Comparison of ENCODE assay signal across 1 cellular context in the genomic region with DNA sequence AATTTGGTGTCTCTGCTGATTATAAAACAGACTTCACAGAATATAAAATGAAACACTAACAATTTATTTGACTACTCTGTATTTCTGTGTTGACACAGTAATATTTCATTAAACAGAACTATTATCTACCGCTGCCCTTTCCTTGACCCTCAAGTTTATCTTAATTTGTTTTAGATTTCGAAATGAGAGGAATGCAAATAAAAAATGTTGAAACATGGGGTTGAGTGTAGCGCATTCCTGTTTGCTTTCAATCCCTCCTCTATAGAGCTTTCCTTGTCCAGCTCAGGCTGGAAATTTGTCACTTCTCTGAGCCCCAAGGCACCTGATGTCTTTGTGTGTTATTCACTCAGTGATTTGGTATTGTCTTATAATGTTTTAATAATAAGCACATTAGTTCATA.
A peak's percentile ranks its signal among the peaks of the same experiment; 100 is the strongest.
TF ChIP-seq lines count a peak whose summit lies in the region.

No MANE protein-coding gene starts in this region.

TF ChIP-seq in HepG2, 621 proteins besides CTCF, POLR2A, EP300 and RAD21 (continued from another document and continues in another):
- TF ChIP-seq NONO (IDR thresholded peaks at IDR 0.05) (no peak), NONO (CRISPR knock-in tag; conservative IDR thresholded peaks at IDR 0.05) (peak; percentile 65; the same call in 1 of the 2 replicates), XRCC5 (optimal IDR thresholded peaks at IDR 0.05; ENCODE audit: low read length) (no peak), ZNF7 (CRISPR knock-in tag; IDR thresholded peaks at IDR 0.05) (no peak), ZNF549 (CRISPR knock-in tag; IDR thresholded peaks at IDR 0.05) (no peak), SOX5 (CRISPR knock-in tag; IDR thresholded peaks at IDR 0.05; ENCODE audit: borderline replicate concordance) (peak; percentile 97), ZFP82 (CRISPR knock-in tag; IDR thresholded peaks at IDR 0.05; ENCODE audit: borderline replicate concordance) (no peak), ZNF652 (CRISPR knock-in tag; IDR thresholded peaks at IDR 0.05; ENCODE audit: borderline replicate concordance, low read depth) (peak; percentile 30; the same call in 1 of the 2 replicates), ZSCAN25 (CRISPR knock-in tag; IDR thresholded peaks at IDR 0.05) (no peak), RXRB (CRISPR knock-in tag; IDR thresholded peaks at IDR 0.05; ENCODE audit: borderline replicate concordance) (peak; percentile 91), ETV5 (CRISPR knock-in tag; IDR thresholded peaks at IDR 0.05; ENCODE audit: borderline replicate concordance) (no peak; the same call in 1 of the 2 replicates), ZNF556 (CRISPR knock-in tag; IDR thresholded peaks at IDR 0.05; ENCODE audit: borderline replicate concordance) (no peak), ZNF563 (CRISPR knock-in tag; IDR thresholded peaks at IDR 0.05) (no peak), HDAC6 (IDR thresholded peaks at IDR 0.05; ENCODE audit: low read depth, low read length) (no peak), NR2F1 (CRISPR knock-in tag; IDR thresholded peaks at IDR 0.05) (peak; percentile 98 to 99), SATB2 (CRISPR knock-in tag; IDR thresholded peaks at IDR 0.05) (peak; percentile 88; the same call in 1 of the 2 replicates), IKZF1 (IDR thresholded peaks at IDR 0.05) (no peak)
- TF ChIP-seq, protein P1, sequence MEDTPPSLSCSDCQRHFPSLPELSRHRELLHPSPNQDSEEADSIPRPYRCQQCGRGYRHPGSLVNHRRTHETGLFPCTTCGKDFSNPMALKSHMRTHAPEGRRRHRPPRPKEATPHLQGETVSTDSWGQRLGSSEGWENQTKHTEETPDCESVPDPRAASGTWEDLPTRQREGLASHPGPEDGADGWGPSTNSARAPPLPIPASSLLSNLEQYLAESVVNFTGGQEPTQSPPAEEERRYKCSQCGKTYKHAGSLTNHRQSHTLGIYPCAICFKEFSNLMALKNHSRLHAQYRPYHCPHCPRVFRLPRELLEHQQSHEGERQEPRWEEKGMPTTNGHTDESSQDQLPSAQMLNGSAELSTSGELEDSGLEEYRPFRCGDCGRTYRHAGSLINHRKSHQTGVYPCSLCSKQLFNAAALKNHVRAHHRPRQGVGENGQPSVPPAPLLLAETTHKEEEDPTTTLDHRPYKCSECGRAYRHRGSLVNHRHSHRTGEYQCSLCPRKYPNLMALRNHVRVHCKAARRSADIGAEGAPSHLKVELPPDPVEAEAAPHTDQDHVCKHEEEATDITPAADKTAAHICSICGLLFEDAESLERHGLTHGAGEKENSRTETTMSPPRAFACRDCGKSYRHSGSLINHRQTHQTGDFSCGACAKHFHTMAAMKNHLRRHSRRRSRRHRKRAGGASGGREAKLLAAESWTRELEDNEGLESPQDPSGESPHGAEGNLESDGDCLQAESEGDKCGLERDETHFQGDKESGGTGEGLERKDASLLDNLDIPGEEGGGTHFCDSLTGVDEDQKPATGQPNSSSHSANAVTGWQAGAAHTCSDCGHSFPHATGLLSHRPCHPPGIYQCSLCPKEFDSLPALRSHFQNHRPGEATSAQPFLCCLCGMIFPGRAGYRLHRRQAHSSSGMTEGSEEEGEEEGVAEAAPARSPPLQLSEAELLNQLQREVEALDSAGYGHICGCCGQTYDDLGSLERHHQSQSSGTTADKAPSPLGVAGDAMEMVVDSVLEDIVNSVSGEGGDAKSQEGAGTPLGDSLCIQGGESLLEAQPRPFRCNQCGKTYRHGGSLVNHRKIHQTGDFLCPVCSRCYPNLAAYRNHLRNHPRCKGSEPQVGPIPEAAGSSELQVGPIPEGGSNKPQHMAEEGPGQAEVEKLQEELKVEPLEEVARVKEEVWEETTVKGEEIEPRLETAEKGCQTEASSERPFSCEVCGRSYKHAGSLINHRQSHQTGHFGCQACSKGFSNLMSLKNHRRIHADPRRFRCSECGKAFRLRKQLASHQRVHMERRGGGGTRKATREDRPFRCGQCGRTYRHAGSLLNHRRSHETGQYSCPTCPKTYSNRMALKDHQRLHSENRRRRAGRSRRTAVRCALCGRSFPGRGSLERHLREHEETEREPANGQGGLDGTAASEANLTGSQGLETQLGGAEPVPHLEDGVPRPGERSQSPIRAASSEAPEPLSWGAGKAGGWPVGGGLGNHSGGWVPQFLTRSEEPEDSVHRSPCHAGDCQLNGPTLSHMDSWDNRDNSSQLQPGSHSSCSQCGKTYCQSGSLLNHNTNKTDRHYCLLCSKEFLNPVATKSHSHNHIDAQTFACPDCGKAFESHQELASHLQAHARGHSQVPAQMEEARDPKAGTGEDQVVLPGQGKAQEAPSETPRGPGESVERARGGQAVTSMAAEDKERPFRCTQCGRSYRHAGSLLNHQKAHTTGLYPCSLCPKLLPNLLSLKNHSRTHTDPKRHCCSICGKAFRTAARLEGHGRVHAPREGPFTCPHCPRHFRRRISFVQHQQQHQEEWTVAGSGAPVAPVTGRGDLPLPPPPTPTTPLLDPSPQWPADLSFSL (CRISPR knock-in tag; IDR thresholded peaks at IDR 0.05) = no peak
- TF ChIP-seq, protein P2, sequence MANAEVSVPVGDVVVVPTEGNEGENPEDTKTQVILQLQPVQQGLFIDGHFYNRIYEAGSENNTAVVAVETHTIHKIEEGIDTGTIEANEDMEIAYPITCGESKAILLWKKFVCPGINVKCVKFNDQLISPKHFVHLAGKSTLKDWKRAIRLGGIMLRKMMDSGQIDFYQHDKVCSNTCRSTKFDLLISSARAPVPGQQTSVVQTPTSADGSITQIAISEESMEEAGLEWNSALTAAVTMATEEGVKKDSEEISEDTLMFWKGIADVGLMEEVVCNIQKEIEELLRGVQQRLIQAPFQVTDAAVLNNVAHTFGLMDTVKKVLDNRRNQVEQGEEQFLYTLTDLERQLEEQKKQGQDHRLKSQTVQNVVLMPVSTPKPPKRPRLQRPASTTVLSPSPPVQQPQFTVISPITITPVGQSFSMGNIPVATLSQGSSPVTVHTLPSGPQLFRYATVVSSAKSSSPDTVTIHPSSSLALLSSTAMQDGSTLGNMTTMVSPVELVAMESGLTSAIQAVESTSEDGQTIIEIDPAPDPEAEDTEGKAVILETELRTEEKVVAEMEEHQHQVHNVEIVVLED (CRISPR knock-in tag; IDR thresholded peaks at IDR 0.05; ENCODE audit: borderline replicate concordance) = no peak
- TF ChIP-seq, protein P3, sequence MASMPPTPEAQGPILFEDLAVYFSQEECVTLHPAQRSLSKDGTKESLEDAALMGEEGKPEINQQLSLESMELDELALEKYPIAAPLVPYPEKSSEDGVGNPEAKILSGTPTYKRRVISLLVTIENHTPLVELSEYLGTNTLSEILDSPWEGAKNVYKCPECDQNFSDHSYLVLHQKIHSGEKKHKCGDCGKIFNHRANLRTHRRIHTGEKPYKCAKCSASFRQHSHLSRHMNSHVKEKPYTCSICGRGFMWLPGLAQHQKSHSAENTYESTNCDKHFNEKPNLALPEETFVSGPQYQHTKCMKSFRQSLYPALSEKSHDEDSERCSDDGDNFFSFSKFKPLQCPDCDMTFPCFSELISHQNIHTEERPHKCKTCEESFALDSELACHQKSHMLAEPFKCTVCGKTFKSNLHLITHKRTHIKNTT (CRISPR knock-in tag; IDR thresholded peaks at IDR 0.05) = no peak
- TF ChIP-seq, protein P4, sequence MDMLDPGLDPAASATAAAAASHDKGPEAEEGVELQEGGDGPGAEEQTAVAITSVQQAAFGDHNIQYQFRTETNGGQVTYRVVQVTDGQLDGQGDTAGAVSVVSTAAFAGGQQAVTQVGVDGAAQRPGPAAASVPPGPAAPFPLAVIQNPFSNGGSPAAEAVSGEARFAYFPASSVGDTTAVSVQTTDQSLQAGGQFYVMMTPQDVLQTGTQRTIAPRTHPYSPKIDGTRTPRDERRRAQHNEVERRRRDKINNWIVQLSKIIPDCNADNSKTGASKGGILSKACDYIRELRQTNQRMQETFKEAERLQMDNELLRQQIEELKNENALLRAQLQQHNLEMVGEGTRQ (IDR thresholded peaks at IDR 0.05; ENCODE audit: low read depth, low read length) = no peak
- TF ChIP-seq, protein P4 (CRISPR knock-in tag; IDR thresholded peaks at IDR 0.05; ENCODE audit: borderline replicate concordance) = no peak
- TF ChIP-seq, protein P5, sequence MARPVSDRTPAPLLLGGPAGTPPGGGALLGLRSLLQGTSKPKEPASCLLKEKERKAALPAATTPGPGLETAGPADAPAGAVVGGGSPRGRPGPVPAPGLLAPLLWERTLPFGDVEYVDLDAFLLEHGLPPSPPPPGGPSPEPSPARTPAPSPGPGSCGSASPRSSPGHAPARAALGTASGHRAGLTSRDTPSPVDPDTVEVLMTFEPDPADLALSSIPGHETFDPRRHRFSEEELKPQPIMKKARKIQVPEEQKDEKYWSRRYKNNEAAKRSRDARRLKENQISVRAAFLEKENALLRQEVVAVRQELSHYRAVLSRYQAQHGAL (CRISPR knock-in tag; IDR thresholded peaks at IDR 0.05; ENCODE audit: not compliant biosample characterization) = no peak
- TF ChIP-seq, protein P6, sequence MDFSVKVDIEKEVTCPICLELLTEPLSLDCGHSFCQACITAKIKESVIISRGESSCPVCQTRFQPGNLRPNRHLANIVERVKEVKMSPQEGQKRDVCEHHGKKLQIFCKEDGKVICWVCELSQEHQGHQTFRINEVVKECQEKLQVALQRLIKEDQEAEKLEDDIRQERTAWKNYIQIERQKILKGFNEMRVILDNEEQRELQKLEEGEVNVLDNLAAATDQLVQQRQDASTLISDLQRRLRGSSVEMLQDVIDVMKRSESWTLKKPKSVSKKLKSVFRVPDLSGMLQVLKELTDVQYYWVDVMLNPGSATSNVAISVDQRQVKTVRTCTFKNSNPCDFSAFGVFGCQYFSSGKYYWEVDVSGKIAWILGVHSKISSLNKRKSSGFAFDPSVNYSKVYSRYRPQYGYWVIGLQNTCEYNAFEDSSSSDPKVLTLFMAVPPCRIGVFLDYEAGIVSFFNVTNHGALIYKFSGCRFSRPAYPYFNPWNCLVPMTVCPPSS (IDR thresholded peaks at IDR 0.05) = no peak
- TF ChIP-seq, protein P7, sequence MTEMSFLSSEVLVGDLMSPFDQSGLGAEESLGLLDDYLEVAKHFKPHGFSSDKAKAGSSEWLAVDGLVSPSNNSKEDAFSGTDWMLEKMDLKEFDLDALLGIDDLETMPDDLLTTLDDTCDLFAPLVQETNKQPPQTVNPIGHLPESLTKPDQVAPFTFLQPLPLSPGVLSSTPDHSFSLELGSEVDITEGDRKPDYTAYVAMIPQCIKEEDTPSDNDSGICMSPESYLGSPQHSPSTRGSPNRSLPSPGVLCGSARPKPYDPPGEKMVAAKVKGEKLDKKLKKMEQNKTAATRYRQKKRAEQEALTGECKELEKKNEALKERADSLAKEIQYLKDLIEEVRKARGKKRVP (CRISPR knock-in tag; IDR thresholded peaks at IDR 0.05) = peak in 1 of 2 experiments; percentile 77; a peak in 2 of 4 replicates
- TF ChIP-seq, protein P8, sequence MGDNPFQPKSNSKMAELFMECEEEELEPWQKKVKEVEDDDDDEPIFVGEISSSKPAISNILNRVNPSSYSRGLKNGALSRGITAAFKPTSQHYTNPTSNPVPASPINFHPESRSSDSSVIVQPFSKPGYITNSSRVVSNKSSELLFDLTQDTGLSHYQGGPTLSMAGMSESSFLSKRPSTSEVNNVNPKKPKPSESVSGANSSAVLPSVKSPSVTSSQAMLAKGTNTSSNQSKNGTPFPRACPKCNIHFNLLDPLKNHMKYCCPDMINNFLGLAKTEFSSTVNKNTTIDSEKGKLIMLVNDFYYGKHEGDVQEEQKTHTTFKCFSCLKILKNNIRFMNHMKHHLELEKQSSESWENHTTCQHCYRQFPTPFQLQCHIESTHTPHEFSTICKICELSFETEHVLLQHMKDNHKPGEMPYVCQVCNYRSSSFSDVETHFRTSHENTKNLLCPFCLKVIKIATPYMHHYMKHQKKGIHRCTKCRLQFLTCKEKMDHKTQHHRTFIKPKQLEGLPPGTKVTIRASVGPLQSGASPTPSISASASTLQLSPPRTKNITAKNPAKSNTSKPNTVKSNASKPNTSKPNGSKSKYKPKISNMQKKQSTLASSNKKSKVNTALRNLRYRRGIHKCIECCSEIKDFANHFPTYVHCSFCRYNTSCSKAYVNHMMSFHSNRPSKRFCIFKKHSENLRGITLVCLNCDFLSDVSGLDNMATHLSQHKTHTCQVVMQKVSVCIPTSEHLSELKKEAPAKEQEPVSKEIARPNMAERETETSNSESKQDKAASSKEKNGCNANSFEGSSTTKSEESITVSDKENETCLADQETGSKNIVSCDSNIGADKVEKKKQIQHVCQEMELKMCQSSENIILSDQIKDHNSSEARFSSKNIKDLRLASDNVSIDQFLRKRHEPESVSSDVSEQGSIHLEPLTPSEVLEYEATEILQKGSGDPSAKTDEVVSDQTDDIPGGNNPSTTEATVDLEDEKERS (CRISPR knock-in tag; IDR thresholded peaks at IDR 0.05) = no peak
- TF ChIP-seq, protein P9, sequence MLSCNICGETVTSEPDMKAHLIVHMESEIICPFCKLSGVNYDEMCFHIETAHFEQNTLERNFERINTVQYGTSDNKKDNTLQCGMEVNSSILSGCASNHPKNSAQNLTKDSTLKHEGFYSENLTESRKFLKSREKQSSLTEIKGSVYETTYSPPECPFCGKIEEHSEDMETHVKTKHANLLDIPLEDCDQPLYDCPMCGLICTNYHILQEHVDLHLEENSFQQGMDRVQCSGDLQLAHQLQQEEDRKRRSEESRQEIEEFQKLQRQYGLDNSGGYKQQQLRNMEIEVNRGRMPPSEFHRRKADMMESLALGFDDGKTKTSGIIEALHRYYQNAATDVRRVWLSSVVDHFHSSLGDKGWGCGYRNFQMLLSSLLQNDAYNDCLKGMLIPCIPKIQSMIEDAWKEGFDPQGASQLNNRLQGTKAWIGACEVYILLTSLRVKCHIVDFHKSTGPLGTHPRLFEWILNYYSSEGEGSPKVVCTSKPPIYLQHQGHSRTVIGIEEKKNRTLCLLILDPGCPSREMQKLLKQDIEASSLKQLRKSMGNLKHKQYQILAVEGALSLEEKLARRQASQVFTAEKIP (CRISPR knock-in tag; IDR thresholded peaks at IDR 0.05; ENCODE audit: borderline replicate concordance) = no peak
- TF ChIP-seq, protein P10, sequence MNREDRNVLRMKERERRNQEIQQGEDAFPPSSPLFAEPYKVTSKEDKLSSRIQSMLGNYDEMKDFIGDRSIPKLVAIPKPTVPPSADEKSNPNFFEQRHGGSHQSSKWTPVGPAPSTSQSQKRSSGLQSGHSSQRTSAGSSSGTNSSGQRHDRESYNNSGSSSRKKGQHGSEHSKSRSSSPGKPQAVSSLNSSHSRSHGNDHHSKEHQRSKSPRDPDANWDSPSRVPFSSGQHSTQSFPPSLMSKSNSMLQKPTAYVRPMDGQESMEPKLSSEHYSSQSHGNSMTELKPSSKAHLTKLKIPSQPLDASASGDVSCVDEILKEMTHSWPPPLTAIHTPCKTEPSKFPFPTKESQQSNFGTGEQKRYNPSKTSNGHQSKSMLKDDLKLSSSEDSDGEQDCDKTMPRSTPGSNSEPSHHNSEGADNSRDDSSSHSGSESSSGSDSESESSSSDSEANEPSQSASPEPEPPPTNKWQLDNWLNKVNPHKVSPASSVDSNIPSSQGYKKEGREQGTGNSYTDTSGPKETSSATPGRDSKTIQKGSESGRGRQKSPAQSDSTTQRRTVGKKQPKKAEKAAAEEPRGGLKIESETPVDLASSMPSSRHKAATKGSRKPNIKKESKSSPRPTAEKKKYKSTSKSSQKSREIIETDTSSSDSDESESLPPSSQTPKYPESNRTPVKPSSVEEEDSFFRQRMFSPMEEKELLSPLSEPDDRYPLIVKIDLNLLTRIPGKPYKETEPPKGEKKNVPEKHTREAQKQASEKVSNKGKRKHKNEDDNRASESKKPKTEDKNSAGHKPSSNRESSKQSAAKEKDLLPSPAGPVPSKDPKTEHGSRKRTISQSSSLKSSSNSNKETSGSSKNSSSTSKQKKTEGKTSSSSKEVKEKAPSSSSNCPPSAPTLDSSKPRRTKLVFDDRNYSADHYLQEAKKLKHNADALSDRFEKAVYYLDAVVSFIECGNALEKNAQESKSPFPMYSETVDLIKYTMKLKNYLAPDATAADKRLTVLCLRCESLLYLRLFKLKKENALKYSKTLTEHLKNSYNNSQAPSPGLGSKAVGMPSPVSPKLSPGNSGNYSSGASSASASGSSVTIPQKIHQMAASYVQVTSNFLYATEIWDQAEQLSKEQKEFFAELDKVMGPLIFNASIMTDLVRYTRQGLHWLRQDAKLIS (CRISPR knock-in tag; IDR thresholded peaks at IDR 0.05) = no peak
